22 cellular contexts compared by ENCODE assay signal in genomic region chr14:51716610-51717009, GRCh38.
DNase-seq lines count a peak whose midpoint lies in the region; ATAC-seq, FAIRE-seq and TF ChIP-seq lines count a peak whose summit lies in the region.
"Had no signal": no experiment of that assay in that cellular context is flagged by ENCODE, and none has a peak within 500 bp of the region (broad histone marks: within the 10 kb centered on the region; RNA-seq: fewer than 3 reads in every experiment).

No MANE protein-coding gene starts in this region.

- POLR2A ChIA-PET in endothelial cell of umbilical vein (lab: Charles Lee) = no interaction called here

- H3K27me3 ChIP-seq in endothelial cell of umbilical vein (ENCODE audit: control insufficient read depth in 2 of 2, insufficient read depth in 2 of 2, low read length in 2 of 2) = no peaks in the 10 kb centered on the region
- H3K27me3 ChIP-seq in psoas muscle (ENCODE audit: insufficient read depth in 3 of 3, low read length in 2 of 3) = no peaks in the 10 kb centered on the region
- H3K27me3 ChIP-seq: sigmoid colon had no signal

- H3K4me3 ChIP-seq in endothelial cell of umbilical vein (replicated peaks in 1 of 3; ENCODE audit: insufficient read depth in 1 of 3, low read depth in 1 of 3, low read length in 3 of 3) (no peak overlapping the region), psoas muscle (no peak overlapping the region)
- H3K4me3 ChIP-seq: left ventricle myocardium inferior, PC-9, sigmoid colon had no signal

- CTCF ChIA-PET in endothelial cell of umbilical vein (lab: Charles Lee) = no interaction called here

- no peak for FAIRE-seq in endothelial cell of umbilical vein (lab: Jason Lieb, UNC)

- H3K36me3 ChIP-seq in endothelial cell of umbilical vein (ENCODE audit: control insufficient read depth in 2 of 2, extremely low read depth in 1 of 2, insufficient read depth in 2 of 2, low read length in 2 of 2) (peaks cover 40 to 56% of the 10 kb centered on the region in 2 experiments), psoas muscle (ENCODE audit: insufficient read depth in 1 of 2, low read depth in 1 of 2) (peaks cover 6 to 37% of the 10 kb centered on the region in 2 donors)

- dilution Hi-C loops in endothelial cell of umbilical vein (cut with MboI; ENCODE audit: extremely low pct_ligation_motif_present, low sequenced_read_pairs) = no loop called here

- no peak overlapping the region for H3K4me3 Mint-ChIP-seq in endothelial cell (ENCODE audit: unreplicated experiment)
- H3K4me3 Mint-ChIP-seq: activated naive CD8-positive, alpha-beta T cell; CD4-positive, CD25-positive, alpha-beta regulatory T cell; naive thymus-derived CD8-positive, alpha-beta T cell; T-cell had no signal

- H3K27me3 Mint-ChIP-seq in endothelial cell (ENCODE audit: unreplicated experiment) = no peaks in the 10 kb centered on the region
- H3K27me3 Mint-ChIP-seq: activated naive CD8-positive, alpha-beta T cell; T-cell had no signal

- H3K27ac Mint-ChIP-seq in endothelial cell (ENCODE audit: unreplicated experiment) = no peak overlapping the region
- H3K27ac Mint-ChIP-seq: activated naive CD8-positive, alpha-beta T cell; naive thymus-derived CD8-positive, alpha-beta T cell; T-cell had no signal

- H3K9me3 Mint-ChIP-seq in endothelial cell (ENCODE audit: unreplicated experiment) = no peaks in the 10 kb centered on the region
- H3K9me3 Mint-ChIP-seq: CD4-positive, CD25-positive, alpha-beta regulatory T cell; naive thymus-derived CD8-positive, alpha-beta T cell; T-cell had no signal

- ATAC-seq in GM18520 (IDR thresholded peaks at IDR 0.05; ENCODE audit: unreplicated experiment) (peak; percentile 50), psoas muscle (peak; percentile 64 to 89 (median 75))
- ATAC-seq: HCT116; naive thymus-derived CD8-positive, alpha-beta T cell; stimulated activated naive CD8-positive, alpha-beta T cell treated with anti-CD3 and anti-CD28 coated beads, Interleukin-15, Interleukin-2, amounts not matched to agents 100 U/mL and 50 U/mL, for 24 hours; T-cell had no signal

- TF ChIP-seq CTCF in endothelial cell of umbilical vein (IDR thresholded peaks at IDR 0.05; ENCODE audit: extremely low read depth in 1 of 2, insufficient read depth in 1 of 2, low read depth in 1 of 2, low read length in 2 of 2) (no peak), psoas muscle (IDR thresholded peaks at IDR 0.05) (no peak), endothelial cell (IDR thresholded peaks at IDR 0.05; ENCODE audit: unreplicated experiment) (no peak)

- 38 to 54% (median 39%) methylated on average over 6 of the region's 6 CpGs for WGBS in psoas muscle, 3 donors

- DNase-seq in M059J (ENCODE audit: low read depth) = peak; percentile 61
- DNase-seq in endothelial cell of umbilical vein (ENCODE audit: low read depth, low spot score) = no peak
- DNase-seq in psoas muscle = no peak
- DNase-seq in COLO829 (ENCODE audit: low spot score) = no peak
- no peak for DNase-seq in stimulated activated CD4-positive, alpha-beta T cell treated with anti-CD3 and anti-CD28 coated beads, Interleukin-4, amount 100 ng/mL, for 24 hours
- no peak for DNase-seq in endothelial cell (ENCODE audit: low spot score)
- DNase-seq: activated CD4-positive, CD25-positive, alpha-beta regulatory T cell; CD4-positive, CD25-positive, alpha-beta regulatory T cell; cerebellar nuclear complex; erythroblast; GF-D8; hippocampal formation; left ventricle myocardium inferior; naive thymus-derived CD8-positive, alpha-beta T cell; PC-9; sigmoid colon; stimulated activated naive CD8-positive, alpha-beta T cell treated with anti-CD3 and anti-CD28 coated beads, Interleukin-15, Interleukin-2, amounts not matched to agents 100 U/mL and 50 U/mL, for 24 hours; T-cell had no signal

- H3K4me1 Mint-ChIP-seq in endothelial cell (ENCODE audit: unreplicated experiment) = no peaks in the 10 kb centered on the region
- H3K4me1 Mint-ChIP-seq: CD4-positive, CD25-positive, alpha-beta regulatory T cell; T-cell had no signal

- peaks cover 2% of the 10 kb centered on the region for H3K4me1 ChIP-seq in endothelial cell of umbilical vein (ENCODE audit: control insufficient read depth, extremely low read depth, insufficient read depth, low read length)
- peaks cover 5% of the 10 kb centered on the region for H3K4me1 ChIP-seq in psoas muscle
- H3K4me1 ChIP-seq: left ventricle myocardium inferior, sigmoid colon had no signal

- H3K79me2 ChIP-seq in endothelial cell of umbilical vein (ENCODE audit: control insufficient read depth, insufficient read depth, low read length) = no peaks in the 10 kb centered on the region

- no peak for TF ChIP-seq POLR2A in endothelial cell of umbilical vein (IDR thresholded peaks at IDR 0.05; ENCODE audit: low read depth, low read length)

- H4K20me1 ChIP-seq in endothelial cell of umbilical vein (replicated peaks; ENCODE audit: control insufficient read depth, extremely low read depth, insufficient read depth, low read length) = no peaks in the 10 kb centered on the region

- no peak overlapping the region for H3K4me2 ChIP-seq in endothelial cell of umbilical vein (ENCODE audit: insufficient read depth, low read length)
- H3K4me2 ChIP-seq: PC-9 had no signal

- H3K27ac ChIP-seq in endothelial cell of umbilical vein (ENCODE audit: insufficient read depth, low read depth, low read length) (no peak overlapping the region), psoas muscle (no peak overlapping the region)
- H3K27ac ChIP-seq: HL-60, left ventricle myocardium inferior, PC-9, sigmoid colon had no signal

- H3K9me1 ChIP-seq in endothelial cell of umbilical vein (replicated peaks; ENCODE audit: control insufficient read depth, extremely low read depth, insufficient read depth, low read length) = no peaks in the 10 kb centered on the region

- H2AFZ ChIP-seq in endothelial cell of umbilical vein (ENCODE audit: low read depth, low read length) = no peak overlapping the region
- H2AFZ ChIP-seq: PC-9 had no signal

- peaks cover 36% of the 10 kb centered on the region for H3K36me3 Mint-ChIP-seq in endothelial cell (ENCODE audit: low read depth, unreplicated experiment)
- H3K36me3 Mint-ChIP-seq: activated naive CD8-positive, alpha-beta T cell had no signal

- no peak overlapping the region for H3K9ac ChIP-seq in endothelial cell of umbilical vein (replicated peaks; ENCODE audit: extremely low read depth, insufficient read depth, low read length)

- H3K9me3 ChIP-seq in endothelial cell of umbilical vein (replicated peaks; ENCODE audit: control insufficient read depth, insufficient read depth, low read length) (no peaks in the 10 kb centered on the region), psoas muscle (no peaks in the 10 kb centered on the region)
- H3K9me3 ChIP-seq: left ventricle myocardium inferior, sigmoid colon had no signal

- intact Hi-C loops in endothelial cell of umbilical vein (cut with micrococcal nuclease) = loop anchor here (5.0 kb wide), 1 partner anchor 434 kb away; no protein-coding TSS in a partner anchor
- intact Hi-C loops in psoas muscle (cut with DNase I) = no loop called here

- BruUV-seq in endothelial cell of umbilical vein (replicated peaks; lab: Mats Ljungman, UMichigan) = no TSS peak

TF ChIP-seq in endothelial cell of umbilical vein, 7 proteins besides CTCF, POLR2A, EP300 and RAD21:
- TF ChIP-seq FOS (IDR thresholded peaks at IDR 0.05; ENCODE audit: borderline replicate concordance, insufficient read depth, low read length) (peak; percentile 56), EZH2 (IDR thresholded peaks at IDR 0.05; ENCODE audit: borderline replicate concordance, low read depth, low read length, severe bottlenecking) (no peak), POLR2AphosphoS5 (IDR thresholded peaks at IDR 0.05; ENCODE audit: insufficient read depth, low read depth, low read length) (no peak), MYC (IDR thresholded peaks at IDR 0.05; ENCODE audit: low read depth, low read length) (no peak)
